10 cellular contexts compared by ENCODE assay signal in genomic region chr16:87416826-87417471, GRCh38. TPM values are rescaled to one million over a fixed set of nuclear protein-coding genes. Genes with fewer than 3 reads are reported as not detected.
DNase-seq lines count a peak whose midpoint lies in the region; ATAC-seq and TF ChIP-seq lines count a peak whose summit lies in the region.
"Had no signal": no experiment of that assay in that cellular context is flagged by ENCODE, and none has a peak within 500 bp of the region (broad histone marks: within the 10 kb centered on the region; RNA-seq: fewer than 3 reads in every experiment).

No MANE protein-coding gene starts in this region.

- DNase-seq in DMS53 (lab: John Stamatoyannopoulos, UW), result peak; percentile 36
- DNase-seq in DMS53 treated with DMSO at 0.1 percent for 48 hours (lab: John Stamatoyannopoulos, UW; ENCODE audit: unreplicated experiment), result no peak
- DNase-seq in OCI-M1 (lab: John Stamatoyannopoulos, UW), result peak; percentile 55
- peak; percentile 81 for DNase-seq in choroid plexus epithelial cell (ENCODE audit: low read depth)
- peak; percentile 56 for DNase-seq in myocyte (ENCODE audit: low read depth)
- no peak for DNase-seq in NCI-H146 treated with DMSO at 0.1 percent for 48 hours (lab: John Stamatoyannopoulos, UW; ENCODE audit: unreplicated experiment)
- DNase-seq in NCI-H1694 treated with DMSO at 0.1 percent for 48 hours (lab: John Stamatoyannopoulos, UW), result no peak
- DNase-seq: naive B cell had no signal

- no peak overlapping the region for H3K4me3 ChIP-seq in choroid plexus epithelial cell (ENCODE audit: low read depth, low read length)
- H3K4me3 ChIP-seq: BLaER1 treated with 17β-estradiol and CSF1 and Interleukin-3, amounts not matched to agents 10 nM and 100 nM had no signal

- peak; percentile 84 for TF ChIP-seq CTCF in choroid plexus epithelial cell (conservative IDR thresholded peaks at IDR 0.05; ENCODE audit: low read depth, low read length)

- no peak for ATAC-seq in activated CD4-positive, CD25-positive, alpha-beta regulatory T cell treated with anti-CD3 and anti-CD28 coated beads, Interleukin-2, amount 50 U/mL, for 24 hours

RNA-seq across cellular contexts. Expression of gene MAP1LC3B, which starts 24.8 kb away (rescaled TPM):
- total RNA-seq in myocyte, result 41.1 and 41.2 TPM in 2 replicates
- 155 TPM for polyA plus RNA-seq in myocyte (2012)

RNA-seq across cellular contexts. Expression of gene FBXO31, which starts 33.4 kb away (rescaled TPM):
- total RNA-seq in myocyte, result 37.4 and 38.9 TPM in 2 replicates
- polyA plus RNA-seq in myocyte (2012), result 28.2 TPM

Comparison
In these comparisons a context has a peak if more than half of its experiments do, and no peak if none do; other contexts are left out.
1. DNase-seq: peak in DMS53 (single experiment), OCI-M1 (single experiment), choroid plexus epithelial cell (single experiment) and myocyte (single experiment); none in DMS53 treated with DMSO at 0.1 percent for 48 hours (single experiment), NCI-H146 treated with DMSO at 0.1 percent for 48 hours (single experiment) and NCI-H1694 treated with DMSO at 0.1 percent for 48 hours (single experiment).